In genomic region chr20:3766381-3766780, GRCh38 we compare ENCODE assay signal across 1 cellular context.
TF ChIP-seq lines count a peak whose summit lies in the region.

No MANE protein-coding gene starts in this region.

TF ChIP-seq in endothelial cell of umbilical vein, 7 proteins besides CTCF, POLR2A, EP300 and RAD21:
- TF ChIP-seq POLR2AphosphoS5 (IDR thresholded peaks at IDR 0.05; ENCODE audit: insufficient read depth, low read depth, low read length) = no peak
- TF ChIP-seq GATA2 (IDR thresholded peaks at IDR 0.05; ENCODE audit: insufficient read depth, insufficient read length, low read depth, low read length) = no peak
- TF ChIP-seq MAX (IDR thresholded peaks at IDR 0.05; ENCODE audit: insufficient read depth, insufficient read length) = no peak
- no peak for TF ChIP-seq MYC (IDR thresholded peaks at IDR 0.05; ENCODE audit: low read depth, low read length)
- no peak for TF ChIP-seq FOS (IDR thresholded peaks at IDR 0.05; ENCODE audit: borderline replicate concordance, insufficient read depth, low read length)
- no peak for TF ChIP-seq EZH2 (IDR thresholded peaks at IDR 0.05; ENCODE audit: borderline replicate concordance, low read depth, low read length, severe bottlenecking)
- TF ChIP-seq JUN (IDR thresholded peaks at IDR 0.05; ENCODE audit: borderline replicate concordance, insufficient read depth, insufficient read length, low read depth) = no peak
TF ChIP-seq in endothelial cell of umbilical vein: peak in this region for 0.
